In the genomic region with DNA sequence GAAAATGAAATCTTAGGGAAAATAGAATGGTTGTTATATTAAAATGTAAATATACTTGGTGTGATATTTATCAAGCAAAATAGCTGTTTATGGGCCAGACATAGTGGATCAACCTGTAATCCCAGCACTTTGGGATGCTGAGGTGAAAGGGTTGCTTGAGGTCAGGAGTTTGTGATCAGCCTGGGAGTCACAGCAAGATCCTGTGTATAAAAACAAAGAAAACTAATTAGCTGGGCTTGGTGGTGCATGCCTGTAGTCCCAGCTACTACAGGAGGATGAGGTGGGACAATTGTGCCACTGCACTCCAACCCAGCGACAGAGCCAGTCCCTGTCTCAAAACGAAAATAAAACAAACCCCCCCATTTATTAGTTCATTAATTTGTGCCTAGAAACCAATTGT, we compare ENCODE assay signal across 8 cellular contexts. TPM values are rescaled to one million over a fixed set of nuclear protein-coding genes. Genes with fewer than 3 reads are reported as not detected.
"Had no signal": no experiment of that assay in that cellular context is flagged by ENCODE, and none has a peak within 500 bp of the region (broad histone marks: within the 10 kb centered on the region; RNA-seq: fewer than 3 reads in every experiment).

No MANE protein-coding gene starts in this region.

- H3K4me3 ChIP-seq: GM12878 had no signal

- ATAC-seq: GM12878 had no signal

- DNase-seq: GDM1, GF-D8 had no signal

- FAIRE-seq: GM12878, GM12891, GM12892, GM18507, GM19239 had no signal

RNA-seq across cellular contexts. Expression of gene CFHR1, which starts 21.6 kb away (rescaled TPM):
- total RNA-seq: G401, GM12878 had no signal

RNA-seq across cellular contexts. Expression of gene CFHR3, which starts 23.3 kb away (rescaled TPM):
- total RNA-seq: G401 had no signal
- polyA plus RNA-seq: GM12878 had no signal
